Comparison of ENCODE assay signal across 7 cellular contexts in genomic region chr20:63661108-63661507, GRCh38. TPM values are rescaled to one million over a fixed set of nuclear protein-coding genes. Genes with fewer than 3 reads are reported as not detected.
"Had no signal": no experiment of that assay in that cellular context is flagged by ENCODE, and none has a peak within 500 bp of the region (broad histone marks: within the 10 kb centered on the region; RNA-seq: fewer than 3 reads in every experiment).

No MANE protein-coding gene starts in this region.

- H3K27ac Mint-ChIP-seq: HFFc6 had no signal

- H3K4me3 ChIP-seq: GM23248, HAP-1 had no signal

- H2AFZ ChIP-seq: GM23248 had no signal

- H3K27ac ChIP-seq: GM23248, HL-60 had no signal

- H3K9me3 Mint-ChIP-seq: HFFc6 had no signal

- H3K9ac ChIP-seq: GM23248 had no signal

- H3K9me3 ChIP-seq: HAP-1 had no signal

- DNase-seq: GM23248, GOT3, H7, HFFc6, IMR-90 had no signal

- H3K4me3 Mint-ChIP-seq: HFFc6 had no signal

RNA-seq across cellular contexts. Expression of gene TNFRSF6B, which starts 35.3 kb away (rescaled TPM):
- total RNA-seq: H7 had no signal
